In the genomic region with DNA sequence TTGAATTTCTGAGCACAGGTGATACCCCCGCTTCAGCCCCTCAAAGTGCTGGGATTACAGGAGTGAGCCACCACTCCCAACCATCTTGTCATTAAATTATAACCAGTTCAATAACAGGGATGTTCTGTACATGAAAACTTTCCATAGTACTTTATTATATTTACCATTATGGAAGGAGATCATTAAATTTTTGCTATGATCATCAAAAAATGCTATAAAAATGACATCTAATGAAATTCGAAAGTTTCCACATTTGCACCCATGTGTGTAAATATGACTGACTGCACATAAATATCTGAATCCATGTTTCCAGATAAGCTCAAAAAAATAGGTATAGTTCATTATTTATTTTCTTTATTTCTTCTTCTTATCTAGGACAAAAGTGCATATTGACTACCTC, we compare ENCODE assay signal across 25 cellular contexts.
"Had no signal": no experiment of that assay in that cellular context is flagged by ENCODE, and none has a peak within 500 bp of the region (broad histone marks: within the 10 kb centered on the region; RNA-seq: fewer than 3 reads in every experiment).

No MANE protein-coding gene starts in this region.

- DNase-seq: stimulated activated CD4-positive, alpha-beta T cell treated with anti-CD3 and anti-CD28 coated beads, Interleukin-2, amount 100 ng/mL, for 48 hours; stimulated activated CD4-positive, alpha-beta T cell treated with anti-CD3 and anti-CD28 coated beads, Interleukin-4, amount 100 ng/mL, for 1 hour; stimulated activated CD4-positive, alpha-beta T cell treated with anti-CD3 and anti-CD28 coated beads, Interleukin-4, amount 100 ng/mL, for 24 hours; stimulated activated CD4-positive, alpha-beta T cell treated with anti-CD3 and anti-CD28 coated beads, Interleukin-4, amount 100 ng/mL, for 4 hours; stimulated activated CD8-positive, alpha-beta memory T cell treated with anti-CD3 and anti-CD28 coated beads, Interleukin-4, amount 100 ng/mL, for 48 hours; stimulated activated naive B cell treated with anti-CD40 and anti-IgM and Interleukin-4, amounts not matched to agents 10 μg/mL and 1 μg/mL and 100 μg/mL, for 72 hours; stimulated activated naive CD4-positive, alpha-beta T cell; stimulated activated naive CD4-positive, alpha-beta T cell treated with Interleukin-2 at 50 U/mL for 16 hours; stimulated activated naive CD8-positive, alpha-beta T cell treated with anti-CD3 and anti-CD28 coated beads, Interleukin-15, amount 100 ng/mL, for 72 hours; stimulated activated naive CD8-positive, alpha-beta T cell treated with anti-CD3 and anti-CD28 coated beads, Interleukin-15, Interleukin-2, amounts not matched to agents 100 U/mL and 50 U/mL, for 24 hours; stomach; substantia nigra; testis; thyroid gland; tibial artery; transverse colon; upper lobe of left lung; upper lobe of right lung; uterus had no signal

- H3K36me3 ChIP-seq: stomach, thoracic aorta, thyroid gland, tibial artery, tibial nerve, transverse colon, upper lobe of left lung, upper lobe of right lung, uterus, vagina had no signal

- H3K4me3 ChIP-seq: stomach, testis, thoracic aorta, thyroid gland, tibial artery, tibial nerve, transverse colon, upper lobe of left lung, upper lobe of right lung, uterus, vagina had no signal

- H3K27ac ChIP-seq: stomach, testis, thoracic aorta, thyroid gland, tibial artery, tibial nerve, transverse colon, upper lobe of left lung, upper lobe of right lung, uterus, vagina had no signal

- FAIRE-seq: urothelium cell line had no signal

- H3K27me3 ChIP-seq: stomach, testis, thyroid gland, tibial artery, tibial nerve, transverse colon, upper lobe of left lung, upper lobe of right lung, uterus, vagina had no signal

- ATAC-seq: stimulated activated effector memory CD8-positive, alpha-beta T cell treated with anti-CD3 and anti-CD28 coated beads, Interleukin-12 subunit alpha, Interleukin-12 subunit beta, amount 100 ng/mL, for 72 hours; stimulated activated memory B cell treated with anti-CD40 and anti-IgM and Interleukin-4, amounts not matched to agents 10 μg/mL and 1 μg/mL and 100 μg/mL, for 72 hours; stimulated activated naive B cell treated with anti-CD40 and anti-IgM and Interleukin-4, amounts not matched to agents 10 μg/mL and 1 μg/mL and 100 μg/mL, for 72 hours; stimulated activated naive CD8-positive, alpha-beta T cell treated with anti-CD3 and anti-CD28 coated beads, Interleukin-15, amount 100 ng/mL, for 72 hours; stimulated activated naive CD8-positive, alpha-beta T cell treated with anti-CD3 and anti-CD28 coated beads, Interleukin-15, Interleukin-2, amounts not matched to agents 100 U/mL and 50 U/mL, for 24 hours; upper lobe of right lung had no signal

- H3K9me3 ChIP-seq: stomach, testis, thoracic aorta, thyroid gland, tibial artery, tibial nerve, transverse colon, upper lobe of left lung, upper lobe of right lung, uterus, vagina had no signal

- H3K4me1 ChIP-seq: stomach, testis, thyroid gland, tibial artery, tibial nerve, transverse colon, upper lobe of left lung, upper lobe of right lung, uterus, vagina had no signal
